In genomic region chr4:133149932-133150642, GRCh38 we compare ENCODE assay signal across 11 cellular contexts. TPM values are rescaled to one million over a fixed set of nuclear protein-coding genes. Genes with fewer than 3 reads are reported as not detected.
DNase-seq lines count a peak whose midpoint lies in the region; ATAC-seq and TF ChIP-seq lines count a peak whose summit lies in the region.
"Had no signal": no experiment of that assay in that cellular context is flagged by ENCODE, and none has a peak within 500 bp of the region (broad histone marks: within the 10 kb centered on the region; RNA-seq: fewer than 3 reads in every experiment).

No MANE protein-coding gene starts in this region.

- no peak for TF ChIP-seq CTCF in endodermal cell (conservative IDR thresholded peaks at IDR 0.05)

- H3K27me3 ChIP-seq in ACC112 (ENCODE audit: insufficient read depth, low read length) (peaks cover 93% of the 10 kb centered on the region), H7 (ENCODE audit: control insufficient read depth, insufficient read depth, low read length) (peaks cover 70% of the 10 kb centered on the region), endodermal cell (ENCODE audit: control insufficient read depth, insufficient read depth, low read length, poor library complexity, severe bottlenecking) (peaks cover 6% of the 10 kb centered on the region), neuronal stem cell (ENCODE audit: control insufficient read depth in 3 of 3, insufficient read depth in 3 of 3, low read depth in 1 of 3, low read length in 3 of 3) (peaks cover 0 to 55% (median 9%) of the 10 kb centered on the region in 3 experiments)

- H3K9me3 ChIP-seq in endodermal cell (ENCODE audit: control insufficient read depth, low read length) = no peaks in the 10 kb centered on the region
- peaks cover 0 to 8% of the 10 kb centered on the region in 2 donors for H3K9me3 ChIP-seq in neuronal stem cell (replicated peaks in 1 of 2; ENCODE audit: control insufficient read depth in 2 of 2, insufficient read depth in 1 of 2, low read depth in 1 of 2, low read length in 2 of 2)

- WGBS in endodermal cell (ENCODE audit: insufficient coverage in 1 of 2, insufficient read length in 1 of 2), 2 experiments = 1% methylated on average over 14 to 28 of the region's 28 CpGs
- WGBS in neuronal stem cell (ENCODE audit: extremely low coverage in 2 of 2, insufficient read length in 2 of 2, insufficient replicate concordance in 1 of 2), 2 donors = no CpG with 5 or more reads among the region's 28 CpGs

- DNase-seq in H7 (peak; percentile 6), endodermal cell (no peak), neuronal stem cell (ENCODE audit: low spot score) (no peak), NCI-H446 (lab: John Stamatoyannopoulos, UW) (no peak), amniotic stem cell (lab: John Stamatoyannopoulos, UW) (no peak)
- DNase-seq in activated CD4-positive, CD25-positive, alpha-beta regulatory T cell (lab: John Stamatoyannopoulos, UW) = no peak
- DNase-seq: GF-D8, NCI-H1092 treated with DMSO at 0.1 percent for 48 hours had no signal

- H3K27ac Mint-ChIP-seq in endodermal cell = peak overlapping the region; percentile 92

- no peak for ATAC-seq in GM21423 (IDR thresholded peaks at IDR 0.05; ENCODE audit: unreplicated experiment)

- H3K27ac ChIP-seq in ACC112 (ENCODE audit: low read depth, low read length) (no peak overlapping the region), endodermal cell (ENCODE audit: low read depth, low read length) (no peak overlapping the region), neuronal stem cell (replicated peaks; ENCODE audit: low read length) (no peak overlapping the region)
- H3K27ac ChIP-seq: skin epidermis had no signal

- no peak overlapping the region for H2BK15ac ChIP-seq in neuronal stem cell (ENCODE audit: low read length)

- H2BK5ac ChIP-seq in neuronal stem cell (ENCODE audit: low read length) = no peak overlapping the region

- H3K23ac ChIP-seq in neuronal stem cell (ENCODE audit: low read depth, low read length, poor library complexity) = peak overlapping the region; percentile 7

- no peak overlapping the region for H4K91ac ChIP-seq in neuronal stem cell (ENCODE audit: low read depth, low read length, poor library complexity)

- no peak overlapping the region for H3K4ac ChIP-seq in neuronal stem cell (ENCODE audit: low read length)

- no peaks in the 10 kb centered on the region for H3K9me3 Mint-ChIP-seq in endodermal cell

- H3K79me1 ChIP-seq in neuronal stem cell (ENCODE audit: low read depth, low read length) = no peaks in the 10 kb centered on the region

- peak overlapping the region; percentile 24 for H3K18ac ChIP-seq in neuronal stem cell (ENCODE audit: low read length)

- H2BK12ac ChIP-seq in neuronal stem cell (ENCODE audit: low read length) = no peak overlapping the region

- H3K27me3 Mint-ChIP-seq in endodermal cell (ENCODE audit: insufficient read depth) = peaks cover 13% of the 10 kb centered on the region

- H3K4me2 ChIP-seq in neuronal stem cell (ENCODE audit: insufficient read depth, low read length, poor library complexity, severe bottlenecking) = peak overlapping the region; percentile 90

- H3K4me3 Mint-ChIP-seq in endodermal cell = peak overlapping the region; percentile 97

- H4K8ac ChIP-seq in neuronal stem cell (ENCODE audit: low read depth, low read length) = no peak overlapping the region

- H3K9ac ChIP-seq in endodermal cell (ENCODE audit: extremely low read depth, low read length, poor library complexity, severe bottlenecking) (peak overlapping the region; percentile 73), neuronal stem cell (ENCODE audit: low read depth, low read length, poor library complexity) (peak overlapping the region; percentile 79)

- H3K14ac ChIP-seq in neuronal stem cell (ENCODE audit: low read length) = no peak overlapping the region

- H3K4me1 Mint-ChIP-seq in endodermal cell = peaks cover 26% of the 10 kb centered on the region

- H3K4me3 ChIP-seq in ACC112 (ENCODE audit: low read depth, low read length) = peak overlapping the region; percentile 64; the same call in 1 of the 2 replicates
- peak overlapping the region; percentile 66 for H3K4me3 ChIP-seq in H7 (ENCODE audit: insufficient read depth, low read depth, low read length)
- H3K4me3 ChIP-seq in endodermal cell (ENCODE audit: low read length) = peak overlapping the region; percentile 98
- peak overlapping the region; percentile 44 to 76 for H3K4me3 ChIP-seq in neuronal stem cell (ENCODE audit: low read length in 2 of 2)

- no peaks in the 10 kb centered on the region for H3K36me3 ChIP-seq in ACC112 (ENCODE audit: insufficient read depth, low read length)
- H3K36me3 ChIP-seq in H7 (replicated peaks; ENCODE audit: control insufficient read depth, insufficient read depth, low read length) = no peaks in the 10 kb centered on the region
- peaks cover 9% of the 10 kb centered on the region for H3K36me3 ChIP-seq in endodermal cell (ENCODE audit: control insufficient read depth, insufficient read depth, low read length)
- H3K36me3 ChIP-seq in neuronal stem cell (replicated peaks in 1 of 2; ENCODE audit: control insufficient read depth in 2 of 2, insufficient read depth in 2 of 2, low read length in 2 of 2) = no peaks in the 10 kb centered on the region

- no peak overlapping the region for H2AK5ac ChIP-seq in neuronal stem cell (ENCODE audit: low read depth, low read length)

- peaks cover 15% of the 10 kb centered on the region for H3K36me3 Mint-ChIP-seq in endodermal cell (ENCODE audit: low read depth)

- H2BK120ac ChIP-seq in neuronal stem cell (ENCODE audit: low read depth, low read length) = no peak overlapping the region

- H3K79me2 ChIP-seq in ACC112 (ENCODE audit: control insufficient read depth, insufficient read depth, low read length, unreplicated experiment) = no peaks in the 10 kb centered on the region

- H3K4me1 ChIP-seq in ACC112 (ENCODE audit: control insufficient read depth, insufficient read depth, low read length, unreplicated experiment) = peaks cover 3% of the 10 kb centered on the region
- H3K4me1 ChIP-seq in endodermal cell (ENCODE audit: control insufficient read depth, insufficient read depth, low read length) = no peaks in the 10 kb centered on the region
- peaks cover 0 to 9% of the 10 kb centered on the region in 2 donors for H3K4me1 ChIP-seq in neuronal stem cell (ENCODE audit: control insufficient read depth in 2 of 2, insufficient read depth in 1 of 2, low read depth in 1 of 2, low read length in 2 of 2)

- H2AFZ ChIP-seq in ACC112 (ENCODE audit: low read length, unreplicated experiment) = no peak overlapping the region
- H2AFZ ChIP-seq in neuronal stem cell (ENCODE audit: low read length) = peak overlapping the region; percentile 94

RNA-seq across cellular contexts. Expression of gene PCDH10, which starts 1.0 kb away (rescaled TPM):
- total RNA-seq in H7 (2014; rRNA removed; shearing (Covaris generic)) = 32.2 and 41.2 TPM in 2 replicates
- 100 to 1,000 TPM; 111 to 139 TPM for total RNA-seq in endodermal cell
- polyA plus RNA-seq in endodermal cell (2013, experiment 1 of 2) = 23.0 TPM
- polyA plus RNA-seq in endodermal cell (2013, experiment 2 of 2) = 23.3 TPM
- polyA plus RNA-seq in neuronal stem cell (2013, experiment 1 of 2) = 1.2 TPM
- polyA plus RNA-seq in neuronal stem cell (2013, experiment 2 of 2) = 1.1 TPM
